ENCODE assay signal across 1 cellular context in genomic region chr19:10366950-10367512, GRCh38.
TF ChIP-seq lines count a peak whose summit lies in the region.

No MANE protein-coding gene starts in this region.

TF ChIP-seq in GM12878, 131 proteins besides CTCF, POLR2A, EP300 and RAD21:
- TF ChIP-seq MLLT1 (IDR thresholded peaks at IDR 0.05) (peak; percentile 87), SRF (IDR thresholded peaks at IDR 0.05; ENCODE audit: low read depth in 2 of 2, low read length in 2 of 2) (0 out of 4 replicates have a peak, but pooled peaks of 1 of the 2 experiments have one; percentile 44)
TF ChIP-seq in GM12878: peak in this region for 2; not testable (repeated sequence) for 129.
